In the genomic region with DNA sequence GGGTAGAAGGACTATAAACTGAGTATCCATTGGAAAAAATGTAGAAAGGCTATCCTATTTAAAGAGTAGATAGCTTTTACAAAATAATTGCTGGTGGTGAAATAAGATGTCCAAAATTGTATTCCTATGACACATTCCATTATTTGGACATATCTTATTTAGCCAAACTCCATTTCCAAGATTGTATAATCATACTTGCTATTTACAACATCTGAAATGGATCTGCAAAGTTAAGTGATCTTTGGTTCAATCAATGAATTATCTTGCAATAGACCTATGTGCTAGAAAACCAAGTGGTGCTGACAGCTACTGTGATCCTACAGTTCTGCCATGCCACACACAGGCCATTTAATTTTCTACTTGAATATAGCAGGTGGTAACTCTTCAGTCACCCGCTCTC, we compare ENCODE assay signal across 1 cellular context.
TF ChIP-seq lines count a peak whose summit lies in the region.

No MANE protein-coding gene starts in this region.

TF ChIP-seq in IMR-90, 13 proteins besides CTCF, POLR2A, EP300 and RAD21 (continued from another document):
- TF ChIP-seq BHLHE40 (IDR thresholded peaks at IDR 0.05; ENCODE audit: low read depth, low read length): no peak
- TF ChIP-seq SMC3 (IDR thresholded peaks at IDR 0.05; ENCODE audit: low read depth, low read length): no peak
- no peak for TF ChIP-seq RCOR1 (IDR thresholded peaks at IDR 0.05; ENCODE audit: insufficient replicate concordance, low read length)
- TF ChIP-seq MXI1 (IDR thresholded peaks at IDR 0.05; ENCODE audit: borderline replicate concordance, low read depth, low read length): no peak
